Comparison of ENCODE assay signal across 2 cellular contexts in genomic region chr4:27062256-27062655, GRCh38.
TF ChIP-seq lines count a peak whose summit lies in the region.

No MANE protein-coding gene starts in this region.

TF ChIP-seq in GM23338, 12 proteins besides CTCF, POLR2A, EP300 and RAD21 (continued from another document):
- TF ChIP-seq ZNF462 (CRISPR knock-in tag; IDR thresholded peaks at IDR 0.05) (no peak), EZH2 (IDR thresholded peaks at IDR 0.05; ENCODE audit: low read depth, unreplicated experiment) (no peak)

TF ChIP-seq in K562, 482 proteins besides CTCF, POLR2A, EP300 and RAD21 (continued from another document):
- TF ChIP-seq ZBTB40 (IDR thresholded peaks at IDR 0.05) = 0 out of 2 replicates have a peak, but pooled peaks have one; percentile 21
- TF ChIP-seq ZBTB40 (CRISPR knock-in tag; IDR thresholded peaks at IDR 0.05) = no peak
